ENCODE assay signal across 19 cellular contexts in genomic region chr22:42060489-42060888, GRCh38.
"Had no signal": no experiment of that assay in that cellular context is flagged by ENCODE, and none has a peak within 500 bp of the region (broad histone marks: within the 10 kb centered on the region; RNA-seq: fewer than 3 reads in every experiment).

No MANE protein-coding gene starts in this region.

- H3K9me3 ChIP-seq: neutrophil, testis had no signal

- H3K4me3 ChIP-seq: dorsolateral prefrontal cortex, lung, mucosa of descending colon, sigmoid colon, testis, tibial artery, upper lobe of left lung had no signal

- H3K27ac ChIP-seq: dorsolateral prefrontal cortex, neutrophil, parathyroid adenoma, sigmoid colon, testis, tibial artery, upper lobe of left lung had no signal

- FAIRE-seq: frontal cortex had no signal

- ATAC-seq: left lobe of liver; mucosa of descending colon; stimulated activated memory B cell treated with anti-CD40 and anti-IgM and Interleukin-4, amounts not matched to agents 10 μg/mL and 1 μg/mL and 100 μg/mL, for 72 hours; stimulated activated naive CD8-positive, alpha-beta T cell treated with anti-CD3 and anti-CD28 coated beads, Interleukin-15, Interleukin-2, amounts not matched to agents 100 U/mL and 50 U/mL, for 24 hours had no signal

- DNase-seq: effector CD4-positive, alpha-beta T cell; hypothalamus; immature natural killer cell; naive B cell; sigmoid colon; stimulated activated CD4-positive, alpha-beta T cell treated with anti-CD3 and anti-CD28 coated beads, Interleukin-4, amount 100 ng/mL, for 4 hours; stimulated activated naive CD8-positive, alpha-beta T cell treated with anti-CD3 and anti-CD28 coated beads, Interleukin-15, Interleukin-2, amounts not matched to agents 100 U/mL and 50 U/mL, for 24 hours; substantia nigra; testis; tibial artery had no signal

- H3K27me3 ChIP-seq: dorsolateral prefrontal cortex, neutrophil, sigmoid colon, testis, tibial artery, upper lobe of left lung had no signal

- H3K4me1 ChIP-seq: parathyroid adenoma, sigmoid colon, testis, tibial artery, upper lobe of left lung had no signal

- H3K9ac ChIP-seq: parathyroid adenoma had no signal
